ENCODE assay signal across 9 cellular contexts in genomic region chr15:33675246-33675645, GRCh38.
A peak's percentile ranks its signal among the peaks of the same experiment; 100 is the strongest.
DNase-seq lines count a peak whose midpoint lies in the region; TF ChIP-seq lines count a peak whose summit lies in the region.
"Had no signal": no experiment of that assay in that cellular context is flagged by ENCODE, and none has a peak within 500 bp of the region (broad histone marks: within the 10 kb centered on the region; RNA-seq: fewer than 3 reads in every experiment).

No MANE protein-coding gene starts in this region.

- H3K4me3 Mint-ChIP-seq in endothelial cell (ENCODE audit: unreplicated experiment), result no peak overlapping the region
- H3K4me3 Mint-ChIP-seq in activated CD4-positive, alpha-beta T cell treated with anti-CD3 and anti-CD28 coated beads, Interleukin-2, amount 10 ng/mL, durations not matched to agents 7 days and 5 days, result no peak overlapping the region
- H3K4me3 Mint-ChIP-seq: T-helper 1 cell treated with Interleukin-12 subunit alpha and Interleukin-12 subunit beta and Interleukin-4 antibody, amounts not matched to agents 30 μg/mL and 1 μg/mL, for 36 hours had no signal

- no peaks in the 10 kb centered on the region for H3K9me3 Mint-ChIP-seq in endothelial cell (ENCODE audit: unreplicated experiment)
- no peaks in the 10 kb centered on the region for H3K9me3 Mint-ChIP-seq in activated CD4-positive, alpha-beta T cell treated with anti-CD3 and anti-CD28 coated beads, Interleukin-2, amount 10 ng/mL, durations not matched to agents 7 days and 5 days
- H3K9me3 Mint-ChIP-seq: T-helper 1 cell treated with Interleukin-12 subunit alpha and Interleukin-12 subunit beta and Interleukin-4 antibody, amounts not matched to agents 30 μg/mL and 1 μg/mL, for 36 hours had no signal

- no peaks in the 10 kb centered on the region for H3K36me3 Mint-ChIP-seq in endothelial cell (ENCODE audit: low read depth, unreplicated experiment)
- H3K36me3 Mint-ChIP-seq in activated CD4-positive, alpha-beta T cell treated with anti-CD3 and anti-CD28 coated beads, Interleukin-2, amount 10 ng/mL, durations not matched to agents 7 days and 5 days (ENCODE audit: low read depth), result no peaks in the 10 kb centered on the region

- POLR2A ChIA-PET in activated CD4-positive, alpha-beta T cell treated with anti-CD3 and anti-CD28 coated beads, Interleukin-2, amount 10 ng/mL, durations not matched to agents 7 days and 5 days (lab: Charles Lee), result no interaction called here

- no peak overlapping the region for H3K27ac Mint-ChIP-seq in endothelial cell (ENCODE audit: unreplicated experiment)
- H3K27ac Mint-ChIP-seq in activated CD4-positive, alpha-beta T cell treated with anti-CD3 and anti-CD28 coated beads, Interleukin-2, amount 10 ng/mL, durations not matched to agents 7 days and 5 days, result no peak overlapping the region
- H3K27ac Mint-ChIP-seq: T-helper 1 cell treated with Interleukin-12 subunit alpha and Interleukin-12 subunit beta and Interleukin-4 antibody, amounts not matched to agents 30 μg/mL and 1 μg/mL, for 36 hours had no signal

- peaks cover 39% of the 10 kb centered on the region for H3K4me1 Mint-ChIP-seq in endothelial cell (ENCODE audit: unreplicated experiment)
- H3K4me1 Mint-ChIP-seq in activated CD4-positive, alpha-beta T cell treated with anti-CD3 and anti-CD28 coated beads, Interleukin-2, amount 10 ng/mL, durations not matched to agents 7 days and 5 days, result no peaks in the 10 kb centered on the region

- TF ChIP-seq CTCF in endothelial cell (IDR thresholded peaks at IDR 0.05; ENCODE audit: unreplicated experiment), result peak; percentile 56

- DNase-seq in NCI-H345 (lab: John Stamatoyannopoulos, UW), result peak; percentile 7
- DNase-seq in NCI-H345 treated with DMSO at 0.1 percent for 48 hours (lab: John Stamatoyannopoulos, UW; ENCODE audit: unreplicated experiment), result no peak
- DNase-seq in NCI-H526 treated with DMSO at 0.1 percent for 48 hours (lab: John Stamatoyannopoulos, UW), result peak; percentile 22
- no peak for DNase-seq in endothelial cell (ENCODE audit: low spot score)
- DNase-seq in superior temporal gyrus (ENCODE audit: extremely low spot score), result peak; percentile 56
- no peak for DNase-seq in T-helper 1 cell
- DNase-seq in activated CD4-positive, alpha-beta T cell treated with anti-CD3 and anti-CD28 coated beads, Interleukin-2, amount 10 ng/mL, durations not matched to agents 7 days and 5 days, result no peak
- DNase-seq in middle frontal gyrus (ENCODE audit: extremely low spot score, low spot score), result no peak

- CTCF ChIA-PET in activated CD4-positive, alpha-beta T cell treated with anti-CD3 and anti-CD28 coated beads, Interleukin-2, amount 10 ng/mL, durations not matched to agents 7 days and 5 days (lab: Charles Lee), result no interaction called here

- no peaks in the 10 kb centered on the region for H3K27me3 Mint-ChIP-seq in endothelial cell (ENCODE audit: unreplicated experiment)
- H3K27me3 Mint-ChIP-seq in activated CD4-positive, alpha-beta T cell treated with anti-CD3 and anti-CD28 coated beads, Interleukin-2, amount 10 ng/mL, durations not matched to agents 7 days and 5 days, result peaks cover 16% of the 10 kb centered on the region

Comparison
In these comparisons a context has a peak if more than half of its experiments do, and no peak if none do; other contexts are left out.
1. DNase-seq: peak in NCI-H345 (single experiment), NCI-H526 treated with DMSO at 0.1 percent for 48 hours (single experiment) and superior temporal gyrus (single experiment); none in NCI-H345 treated with DMSO at 0.1 percent for 48 hours (single experiment), endothelial cell (single experiment), T-helper 1 cell (0 of 5), activated CD4-positive, alpha-beta T cell treated with anti-CD3 and anti-CD28 coated beads, Interleukin-2, amount 10 ng/mL, durations not matched to agents 7 days and 5 days (single experiment) and middle frontal gyrus (single experiment).